35 cellular contexts compared by ENCODE assay signal in genomic region chr10:27330074-27330473, GRCh38.
"Had no signal": no experiment of that assay in that cellular context is flagged by ENCODE, and none has a peak within 500 bp of the region (broad histone marks: within the 10 kb centered on the region; RNA-seq: fewer than 3 reads in every experiment).

No MANE protein-coding gene starts in this region.

- H3K36me3 ChIP-seq: ascending aorta, cardiac muscle cell had no signal

- H3K9me3 Mint-ChIP-seq: activated B cell treated with CpG ODN at 0.5 μM for 24 hours; activated CD4-positive, alpha-beta memory T cell treated with anti-CD3 and anti-CD28 coated beads for 36 hours; activated CD4-positive, alpha-beta T cell treated with anti-CD3 and anti-CD28 coated beads, Interleukin-2, amount 10 ng/mL, durations not matched to agents 24 days and 14 days; activated CD8-positive, alpha-beta T cell treated with anti-CD3 and anti-CD28 coated beads for 36 hours; activated naive CD4-positive, alpha-beta T cell treated with anti-CD3 and anti-CD28 coated beads, Interleukin-2, amount 10 ng/mL, durations not matched to agents 7 days and 5 days; activated naive CD4-positive, alpha-beta T cell treated with anti-CD3 and anti-CD28 coated beads, Interleukin-2, amount 50 U/mL, for 24 hours; activated naive CD8-positive, alpha-beta T cell treated with anti-CD3 and anti-CD28 coated beads, Interleukin-2, amount 10 ng/mL, durations not matched to agents 7 days and 5 days; activated naive CD8-positive, alpha-beta T cell treated with anti-CD3 and anti-CD28 coated beads, Interleukin-2, amount 50 U/mL, for 24 hours; activated T-cell treated with anti-CD3 and anti-CD28 coated beads, Interleukin-2, amount 50 U/mL, for 4 hours; activated T-cell treated with anti-CD3 and anti-CD28 coated beads, Interleukin-2, amount 50 U/mL, for 72 hours; activated T-helper 1 cell treated with anti-CD3 and anti-CD28 coated beads, Interleukin-12 subunit alpha, Interleukin-12 subunit beta, Interleukin-2, Interleukin-4 antibody, amounts not matched to agents 30 ng/mL and 10 ng/mL and 1 ng/mL, durations not matched to agents 14 hours and 24 hours and 36 hours; activated T-helper 17 cell treated with anti-CD3 and anti-CD28 coated beads, Interleukin-2, amount 50 U/mL, for 72 hours; brain; central memory CD8-positive, alpha-beta T cell; T-helper 2 cell treated with Interferon-gamma antibody and Interleukin-4, amounts not matched to agents 5 μg/mL and 100 μg/mL, for 36 hours had no signal

- H3K27me3 Mint-ChIP-seq: activated B cell treated with CpG ODN at 0.5 μM for 24 hours had no signal

- H3K4me1 Mint-ChIP-seq: activated B cell treated with CpG ODN at 0.5 μM for 24 hours; activated CD4-positive, alpha-beta T cell treated with anti-CD3 and anti-CD28 coated beads, Interleukin-2, amount 10 ng/mL, durations not matched to agents 24 days and 14 days; activated naive CD4-positive, alpha-beta T cell treated with anti-CD3 and anti-CD28 coated beads, Interleukin-2, amount 10 ng/mL, durations not matched to agents 7 days and 5 days; activated naive CD4-positive, alpha-beta T cell treated with anti-CD3 and anti-CD28 coated beads, Interleukin-2, amount 50 U/mL, for 24 hours; activated naive CD8-positive, alpha-beta T cell treated with anti-CD3 and anti-CD28 coated beads, Interleukin-2, amount 10 ng/mL, durations not matched to agents 7 days and 5 days; activated naive CD8-positive, alpha-beta T cell treated with anti-CD3 and anti-CD28 coated beads, Interleukin-2, amount 50 U/mL, for 24 hours; brain; central memory CD8-positive, alpha-beta T cell had no signal

- H3K4me1 ChIP-seq: ascending aorta had no signal

- H3K27me3 ChIP-seq: ascending aorta, cardiac muscle cell had no signal

- H3K4me3 ChIP-seq: ascending aorta, cardiac muscle cell had no signal

- H3K4me3 Mint-ChIP-seq: activated B cell treated with CpG ODN at 0.5 μM for 24 hours; activated CD4-positive, alpha-beta memory T cell treated with anti-CD3 and anti-CD28 coated beads for 36 hours; activated CD4-positive, alpha-beta T cell treated with anti-CD3 and anti-CD28 coated beads, Interleukin-2, amount 10 ng/mL, durations not matched to agents 24 days and 14 days; activated CD8-positive, alpha-beta T cell treated with anti-CD3 and anti-CD28 coated beads for 36 hours; activated naive CD4-positive, alpha-beta T cell treated with anti-CD3 and anti-CD28 coated beads, Interleukin-2, amount 10 ng/mL, durations not matched to agents 7 days and 5 days; activated naive CD4-positive, alpha-beta T cell treated with anti-CD3 and anti-CD28 coated beads, Interleukin-2, amount 50 U/mL, for 24 hours; activated naive CD8-positive, alpha-beta T cell; activated naive CD8-positive, alpha-beta T cell treated with anti-CD3 and anti-CD28 coated beads, Interleukin-2, amount 10 ng/mL, durations not matched to agents 7 days and 5 days; activated naive CD8-positive, alpha-beta T cell treated with anti-CD3 and anti-CD28 coated beads, Interleukin-2, amount 50 U/mL, for 24 hours; activated T-cell treated with anti-CD3 and anti-CD28 coated beads, Interleukin-2, amount 50 U/mL, for 4 hours; activated T-cell treated with anti-CD3 and anti-CD28 coated beads, Interleukin-2, amount 50 U/mL, for 72 hours; activated T-helper 1 cell treated with anti-CD3 and anti-CD28 coated beads, Interleukin-12 subunit alpha, Interleukin-12 subunit beta, Interleukin-2, Interleukin-4 antibody, amounts not matched to agents 30 ng/mL and 10 ng/mL and 1 ng/mL, durations not matched to agents 14 hours and 24 hours and 36 hours; activated T-helper 17 cell treated with anti-CD3 and anti-CD28 coated beads, Interleukin-2, amount 50 U/mL, for 72 hours; brain; central memory CD8-positive, alpha-beta T cell; T-helper 2 cell treated with Interferon-gamma antibody and Interleukin-4, amounts not matched to agents 5 μg/mL and 100 μg/mL, for 36 hours had no signal

- H3K27ac ChIP-seq: ascending aorta, cardiac muscle cell, VCaP had no signal

- ATAC-seq: activated CD8-positive, alpha-beta T cell treated with anti-CD3 and anti-CD28 coated beads for 36 hours; activated naive CD8-positive, alpha-beta T cell treated with anti-CD3 and anti-CD28 coated beads, Interleukin-2, amount 50 U/mL, for 24 hours; activated T-cell treated with anti-CD3 and anti-CD28 coated beads, Interleukin-2, amount 50 U/mL, for 4 hours; activated T-cell treated with anti-CD3 and anti-CD28 coated beads, Interleukin-2, amount 50 U/mL, for 72 hours; activated T-helper 17 cell treated with anti-CD3 and anti-CD28 coated beads, Interleukin-2, amount 50 U/mL, for 72 hours had no signal

- H3K36me3 Mint-ChIP-seq: activated CD4-positive, alpha-beta memory T cell treated with anti-CD3 and anti-CD28 coated beads for 36 hours; activated naive CD4-positive, alpha-beta T cell treated with anti-CD3 and anti-CD28 coated beads, Interleukin-2, amount 10 ng/mL, durations not matched to agents 7 days and 5 days; activated naive CD4-positive, alpha-beta T cell treated with anti-CD3 and anti-CD28 coated beads, Interleukin-2, amount 50 U/mL, for 24 hours; activated naive CD8-positive, alpha-beta T cell treated with anti-CD3 and anti-CD28 coated beads, Interleukin-2, amount 10 ng/mL, durations not matched to agents 7 days and 5 days; brain had no signal

- DNase-seq: activated B cell treated with CpG ODN at 0.5 μM for 24 hours; activated CD4-positive, alpha-beta memory T cell treated with anti-CD3 and anti-CD28 coated beads for 36 hours; activated CD4-positive, alpha-beta T cell treated with anti-CD3 and anti-CD28 coated beads for 4 hours; activated CD4-positive, alpha-beta T cell treated with anti-CD3 and anti-CD28 coated beads, Interleukin-2, amount 10 ng/mL, durations not matched to agents 24 days and 14 days; activated CD4-positive, alpha-beta T cell treated with anti-CD3 and anti-CD28 coated beads, Interleukin-2, amount 50 U/mL, for 1 hour; activated CD4-positive, alpha-beta T cell treated with anti-CD3 and anti-CD28 coated beads, Interleukin-2, amount 50 U/mL, for 4 hours; activated CD4-positive, CD25-positive, alpha-beta regulatory T cell treated with anti-CD3 and anti-CD28 coated beads, Interleukin-2, amount 50 U/mL, for 72 hours; activated CD8-positive, alpha-beta memory T cell treated with anti-CD3 and anti-CD28 coated beads, Interleukin-2, amount 50 U/mL, for 4 hours; activated CD8-positive, alpha-beta T cell treated with anti-CD3 and anti-CD28 coated beads for 36 hours; activated effector memory CD4-positive, alpha-beta T cell treated with anti-CD3 and anti-CD28 coated beads, Interleukin-2, amount 50 U/mL, for 16 hours; activated gamma-delta T cell treated with Interleukin-2 at 50 U/mL for 16 hours; activated naive CD4-positive, alpha-beta T cell; activated naive CD4-positive, alpha-beta T cell treated with anti-CD3 and anti-CD28 coated beads, Interleukin-2, amount 10 ng/mL, durations not matched to agents 7 days and 5 days; activated naive CD8-positive, alpha-beta T cell treated with anti-CD3 and anti-CD28 coated beads, Interleukin-2, amount 10 ng/mL, durations not matched to agents 7 days and 5 days; activated naive CD8-positive, alpha-beta T cell treated with anti-CD3 and anti-CD28 coated beads, Interleukin-2, amount 50 U/mL, for 24 hours; activated T-cell treated with anti-CD3 and anti-CD28 coated beads for 4 hours; activated T-cell treated with anti-CD3 and anti-CD28 coated beads, Interleukin-2, amount 50 U/mL, for 1 hour; activated T-cell treated with anti-CD3 and anti-CD28 coated beads, Interleukin-2, amount 50 U/mL, for 4 hours; activated T-cell treated with anti-CD3 and anti-CD28 coated beads, Interleukin-2, amount 50 U/mL, for 72 hours; amygdala; anterior cingulate cortex; caudate nucleus; cerebellar nuclear complex; T-helper 2 cell; T-helper 9 cell had no signal

- H3K27ac Mint-ChIP-seq: activated B cell treated with CpG ODN at 0.5 μM for 24 hours; activated CD4-positive, alpha-beta memory T cell treated with anti-CD3 and anti-CD28 coated beads for 36 hours; activated CD4-positive, alpha-beta T cell treated with anti-CD3 and anti-CD28 coated beads, Interleukin-2, amount 10 ng/mL, durations not matched to agents 24 days and 14 days; activated CD8-positive, alpha-beta T cell treated with anti-CD3 and anti-CD28 coated beads for 36 hours; activated naive CD4-positive, alpha-beta T cell treated with anti-CD3 and anti-CD28 coated beads, Interleukin-2, amount 10 ng/mL, durations not matched to agents 7 days and 5 days; activated naive CD4-positive, alpha-beta T cell treated with anti-CD3 and anti-CD28 coated beads, Interleukin-2, amount 50 U/mL, for 24 hours; activated naive CD8-positive, alpha-beta T cell; activated naive CD8-positive, alpha-beta T cell treated with anti-CD3 and anti-CD28 coated beads, Interleukin-2, amount 10 ng/mL, durations not matched to agents 7 days and 5 days; activated naive CD8-positive, alpha-beta T cell treated with anti-CD3 and anti-CD28 coated beads, Interleukin-2, amount 50 U/mL, for 24 hours; activated T-cell treated with anti-CD3 and anti-CD28 coated beads, Interleukin-2, amount 50 U/mL, for 72 hours; activated T-helper 1 cell treated with anti-CD3 and anti-CD28 coated beads, Interleukin-12 subunit alpha, Interleukin-12 subunit beta, Interleukin-2, Interleukin-4 antibody, amounts not matched to agents 30 ng/mL and 10 ng/mL and 1 ng/mL, durations not matched to agents 14 hours and 24 hours and 36 hours; activated T-helper 17 cell treated with anti-CD3 and anti-CD28 coated beads, Interleukin-2, amount 50 U/mL, for 72 hours; brain; T-helper 2 cell treated with Interferon-gamma antibody and Interleukin-4, amounts not matched to agents 5 μg/mL and 100 μg/mL, for 36 hours had no signal
